In the genomic region with DNA sequence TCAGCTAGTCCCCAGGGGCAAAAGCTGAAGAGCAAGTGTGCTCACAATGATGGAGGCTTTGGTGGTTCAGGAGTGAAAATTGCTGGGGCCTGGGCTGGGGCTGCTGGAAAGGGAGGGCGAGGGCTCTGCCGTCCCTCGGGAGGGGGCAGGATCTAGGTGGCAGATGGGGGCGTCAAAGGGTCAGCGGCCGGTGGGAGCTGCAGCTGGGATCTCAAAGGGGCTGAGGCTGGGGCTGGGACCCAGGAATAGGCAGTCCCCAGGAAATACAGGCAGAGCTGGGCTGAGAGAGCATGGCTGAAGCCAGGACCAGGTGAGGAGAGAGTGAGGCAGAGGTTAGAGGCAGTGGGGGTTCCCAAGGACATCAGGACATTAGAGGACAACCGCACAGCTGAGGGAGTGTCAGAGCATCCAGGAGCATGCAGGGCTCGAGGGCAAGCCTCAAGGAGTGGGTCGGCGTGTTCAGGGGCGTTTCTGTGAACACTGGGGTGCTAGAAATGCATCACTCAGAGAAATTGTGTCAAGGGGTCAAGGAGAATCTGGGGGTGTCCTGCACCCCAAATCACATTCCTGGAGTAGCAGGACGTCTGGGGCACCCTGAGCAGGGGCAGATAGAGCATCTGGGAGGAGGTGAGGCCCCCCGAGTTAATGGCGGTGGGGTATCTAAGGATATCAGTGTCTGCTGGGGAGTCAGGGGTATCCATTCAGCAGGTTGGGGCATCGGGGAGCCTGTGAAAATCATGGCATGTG, we compare ENCODE assay signal across 8 cellular contexts. TPM values are rescaled to one million over a fixed set of nuclear protein-coding genes. Genes with fewer than 3 reads are reported as not detected.
DNase-seq lines count a peak whose midpoint lies in the region; ATAC-seq and TF ChIP-seq lines count a peak whose summit lies in the region.

No MANE protein-coding gene starts in this region.

- H3K9me3 Mint-ChIP-seq in IgD-negative memory B cell: no peaks in the 10 kb centered on the region
- H3K9me3 Mint-ChIP-seq in naive thymus-derived CD4-positive, alpha-beta T cell: no peaks in the 10 kb centered on the region

- peaks cover 19 to 25% (median 21%) of the 10 kb centered on the region in 3 donors for H3K4me1 Mint-ChIP-seq in IgD-negative memory B cell
- H3K4me1 Mint-ChIP-seq in naive thymus-derived CD4-positive, alpha-beta T cell: peaks cover 25 to 44% (median 42%) of the 10 kb centered on the region in 7 donors

- no peaks in the 10 kb centered on the region for H3K27me3 ChIP-seq in naive thymus-derived CD4-positive, alpha-beta T cell (ENCODE audit: control insufficient read depth in 2 of 2, insufficient read depth in 2 of 2, low read length in 2 of 2)

- H3K36me3 ChIP-seq in naive thymus-derived CD4-positive, alpha-beta T cell (ENCODE audit: control insufficient read depth in 2 of 3, insufficient read depth in 3 of 3, low read length in 3 of 3): no peaks in the 10 kb centered on the region

- intact Hi-C loops in naive thymus-derived CD4-positive, alpha-beta T cell (cut with micrococcal nuclease): loop anchor here (5.0 kb wide), 3 partner anchors 143 to 293 kb away; a partner anchor contains a TSS

- peak overlapping the region; percentile 50 for H3K4me3 ChIP-seq in AG04449 (ENCODE audit: low read depth, low read length)
- peak overlapping the region; percentile 67 for H3K4me3 ChIP-seq in coronary artery
- H3K4me3 ChIP-seq in naive thymus-derived CD4-positive, alpha-beta T cell (ENCODE audit: low read length): peak overlapping the region; percentile 47

- H3K36me3 Mint-ChIP-seq in IgD-negative memory B cell: no peaks in the 10 kb centered on the region
- peaks cover 0 to 10% (median 0%) of the 10 kb centered on the region in 5 donors for H3K36me3 Mint-ChIP-seq in naive thymus-derived CD4-positive, alpha-beta T cell

- POLR2A ChIA-PET in AG04449 (lab: Yijun Ruan, JAX): no interaction called here
- POLR2A ChIA-PET in naive thymus-derived CD4-positive, alpha-beta T cell (lab: Charles Lee): interaction anchor here (0.6 kb wide), 1 partner anchor 126 kb away, joined by 3 read pairs; no protein-coding TSS in a partner anchor

- peak overlapping the region in 1 of 3 donors; percentile 81 for H3K27ac Mint-ChIP-seq in IgD-negative memory B cell
- H3K27ac Mint-ChIP-seq in naive thymus-derived CD4-positive, alpha-beta T cell: peak overlapping the region in 6 of 9 donors; percentile 26 to 71 (median 68)

- H3K4me3 Mint-ChIP-seq in IgD-negative memory B cell: peak overlapping the region; percentile 16 to 83 (median 71)
- H3K4me3 Mint-ChIP-seq in naive thymus-derived CD4-positive, alpha-beta T cell: peak overlapping the region; percentile 27 to 79 (median 71)

- DNase-seq in AG04449 (ENCODE audit: low read depth, low spot score): no peak
- DNase-seq in coronary artery (ENCODE audit: low spot score): no peak
- DNase-seq in naive thymus-derived CD4-positive, alpha-beta T cell: no peak
- DNase-seq in NCI-H1694 (lab: John Stamatoyannopoulos, UW): no peak
- no peak for DNase-seq in inferior parietal cortex (ENCODE audit: extremely low spot score)

- ATAC-seq in naive thymus-derived CD4-positive, alpha-beta T cell: no peak
- ATAC-seq in HG02759 (IDR thresholded peaks at IDR 0.05; ENCODE audit: unreplicated experiment) (no peak), GM18870 (IDR thresholded peaks at IDR 0.05; ENCODE audit: unreplicated experiment) (no peak)

- peaks cover 2% of the 10 kb centered on the region for H3K27me3 Mint-ChIP-seq in IgD-negative memory B cell
- no peaks in the 10 kb centered on the region for H3K27me3 Mint-ChIP-seq in naive thymus-derived CD4-positive, alpha-beta T cell

- TF ChIP-seq CTCF in AG04449 (IDR thresholded peaks at IDR 0.05; ENCODE audit: insufficient read depth, low read length, missing control alignments): no peak
- no peak for TF ChIP-seq CTCF in coronary artery (IDR thresholded peaks at IDR 0.05)

- CTCF ChIA-PET in AG04449 (lab: Yijun Ruan, JAX): interaction anchor here (1.2 to 1.3 kb wide), 4 partner anchors 12 to 160 kb away, joined by 3 to 5 read pairs (median 4); a partner anchor contains a TSS
- CTCF ChIA-PET in naive thymus-derived CD4-positive, alpha-beta T cell (lab: Charles Lee): no interaction called here

- H3K27ac ChIP-seq in coronary artery: peak overlapping the region; percentile 29 to 83
- H3K27ac ChIP-seq in naive thymus-derived CD4-positive, alpha-beta T cell (ENCODE audit: low read depth, low read length): peak overlapping the region; percentile 38

- H3K9me3 ChIP-seq in naive thymus-derived CD4-positive, alpha-beta T cell (ENCODE audit: control insufficient read depth in 2 of 3, low read length in 3 of 3): no peaks in the 10 kb centered on the region

- peaks cover 15 to 17% of the 10 kb centered on the region in 2 donors for H3K4me1 ChIP-seq in naive thymus-derived CD4-positive, alpha-beta T cell (ENCODE audit: control insufficient read depth in 2 of 2, insufficient read depth in 2 of 2, low read length in 2 of 2)

RNA-seq across cellular contexts. Expression of a gene that starts 1.2 kb away (rescaled TPM):
- not detected for polyA plus RNA-seq in IgD-negative memory B cell
- 1 to 10 TPM; 1.7 to 5.4 (median 3.8) TPM for total RNA-seq in naive thymus-derived CD4-positive, alpha-beta T cell
- under 1 TPM in 1 of 2 donors, not detected in 1; 0.14 TPM for polyA plus RNA-seq in naive thymus-derived CD4-positive, alpha-beta T cell

RNA-seq across cellular contexts. Expression of a gene that starts 4.2 kb away (rescaled TPM):
- 15.7 TPM for polyA plus RNA-seq in IgD-negative memory B cell
- 10 to 100 TPM; 32.6 to 60.6 (median 49.3) TPM for total RNA-seq in naive thymus-derived CD4-positive, alpha-beta T cell
- 10 to 100 TPM; 19.1 to 34.1 TPM for polyA plus RNA-seq in naive thymus-derived CD4-positive, alpha-beta T cell

RNA-seq across cellular contexts. Expression of a gene that starts 14.8 kb away (rescaled TPM):
- 53.7 TPM for polyA plus RNA-seq in IgD-negative memory B cell
- 10 to 100 TPM in 3 of 5 experiments, 1 to 10 TPM in 2; 7.8 to 26.1 (median 17.8) TPM for total RNA-seq in naive thymus-derived CD4-positive, alpha-beta T cell
- polyA plus RNA-seq in naive thymus-derived CD4-positive, alpha-beta T cell: 10 to 100 TPM; 29.9 to 58.1 TPM

RNA-seq across cellular contexts. Expression of a gene that starts 22.9 kb away (rescaled TPM):
- 0.23 TPM for polyA plus RNA-seq in IgD-negative memory B cell
- total RNA-seq in naive thymus-derived CD4-positive, alpha-beta T cell: 1 to 10 TPM; 1.1 to 4.0 (median 3.0) TPM
- 1 to 10 TPM; 3.1 to 5.2 TPM for polyA plus RNA-seq in naive thymus-derived CD4-positive, alpha-beta T cell

RNA-seq across cellular contexts. Expression of a gene that starts 44.3 kb away (rescaled TPM):
- 5.6 TPM for polyA plus RNA-seq in IgD-negative memory B cell
- 1 to 10 TPM; 2.2 to 6.6 (median 6.1) TPM for total RNA-seq in naive thymus-derived CD4-positive, alpha-beta T cell
- polyA plus RNA-seq in naive thymus-derived CD4-positive, alpha-beta T cell: 1 to 10 TPM; 4.5 to 5.4 TPM
